ENCODE assay signal across 8 cellular contexts in genomic region chr2:66433695-66433944, GRCh38. TPM values are rescaled to one million over a fixed set of nuclear protein-coding genes. Genes with fewer than 3 reads are reported as not detected.
A peak's percentile ranks its signal among the peaks of the same experiment; 100 is the strongest.
DNase-seq lines count a peak whose midpoint lies in the region; ATAC-seq, FAIRE-seq and TF ChIP-seq lines count a peak whose summit lies in the region.

No MANE protein-coding gene starts in this region.

- SMC1A ChIA-PET in GM12878 (lab: Charles Lee; ENCODE audit: uncharacterized antibody, unreplicated experiment) = no interaction called here

- no peak overlapping the region for H3K27ac ChIP-seq in GM12878 (ENCODE audit: control insufficient read depth, insufficient read depth)
- H3K27ac ChIP-seq in right lobe of liver = peak overlapping the region; percentile 80 to 89 (median 87)
- H3K27ac ChIP-seq in testis = peak overlapping the region; percentile 86 to 92

- ATAC-seq in GM12878 (no peak), right lobe of liver (no peak), GM19463 (IDR thresholded peaks at IDR 0.05; ENCODE audit: unreplicated experiment) (no peak)

- no peak overlapping the region for H2AFZ ChIP-seq in GM12878 (ENCODE audit: control insufficient read depth, low read depth, low read length)

- TF ChIP-seq POLR2A in GM12878 (IDR thresholded peaks at IDR 0.05; ENCODE audit: low read depth, low read length) = no peak
- no peak for TF ChIP-seq POLR2A in right lobe of liver (IDR thresholded peaks at IDR 0.05)
- TF ChIP-seq POLR2A in testis (IDR thresholded peaks at IDR 0.05) = no peak

- no peak for TF ChIP-seq CTCF in GM12878 (IDR thresholded peaks at IDR 0.05 in 2 of 3, conservative IDR thresholded peaks at IDR 0.05 in 1 of 3; ENCODE audit: control insufficient read depth in 2 of 3, extremely low read depth in 1 of 3, insufficient read depth in 1 of 3, low read depth in 3 of 3, low read length in 3 of 3)
- TF ChIP-seq CTCF in right lobe of liver (IDR thresholded peaks at IDR 0.05) = no peak
- TF ChIP-seq CTCF in testis (IDR thresholded peaks at IDR 0.05) = peak in 1 of 3 experiments; percentile 3

- BruUV-seq in GM12878 (replicated peaks; lab: Mats Ljungman, UMichigan) = no TSS peak

- no peak for FAIRE-seq in GM12878 (lab: Jason Lieb, UNC)

- no peaks in the 10 kb centered on the region; the same call in 2 of the 3 replicates for H3K9me3 ChIP-seq in GM12878 (replicated peaks; ENCODE audit: control insufficient read depth, insufficient read depth, low read length)
- H3K9me3 ChIP-seq in right lobe of liver = no peaks in the 10 kb centered on the region
- no peaks in the 10 kb centered on the region for H3K9me3 ChIP-seq in testis

- H3K4me3 Mint-ChIP-seq in activated CD4-positive, alpha-beta T cell treated with anti-CD3 and anti-CD28 coated beads, Interleukin-2, amount 10 ng/mL, durations not matched to agents 24 days and 14 days = peak overlapping the region; percentile 74

- H3K4me1 Mint-ChIP-seq in activated CD4-positive, alpha-beta T cell treated with anti-CD3 and anti-CD28 coated beads, Interleukin-2, amount 10 ng/mL, durations not matched to agents 24 days and 14 days = peaks cover 15% of the 10 kb centered on the region

- peak overlapping the region; percentile 61 for H3K4me2 ChIP-seq in GM12878 (ENCODE audit: control insufficient read depth, insufficient read depth)

- TF ChIP-seq RAD21 in GM12878 (IDR thresholded peaks at IDR 0.05; ENCODE audit: insufficient read depth, low read depth, low read length) = no peak

- H3K4me3 ChIP-seq in GM12878 (peak overlapping the region; percentile 57; the same call in 1 of the 2 replicates), right lobe of liver (peak overlapping the region; percentile 54 to 76 (median 64)), testis (peak overlapping the region; percentile 73 to 82)

- POLR2A ChIA-PET in GM12878 (lab: Charles Lee) = no interaction called here

- no peaks in the 10 kb centered on the region for H3K79me2 ChIP-seq in GM12878 (ENCODE audit: control insufficient read depth, insufficient read depth, low read length)

- in situ Hi-C loops in GM12878 (cut with MboI) = loop anchor here (25.0 kb wide), 2 partner anchors 1404 to 2004 kb away; no protein-coding TSS in a partner anchor

- peaks cover 9 to 32% of the 10 kb centered on the region in 2 experiments for H3K27me3 ChIP-seq in GM12878 (replicated peaks in 1 of 2; ENCODE audit: control insufficient read depth in 2 of 2, insufficient read depth in 2 of 2, low read length in 1 of 2)
- no peaks in the 10 kb centered on the region for H3K27me3 ChIP-seq in right lobe of liver
- no peaks in the 10 kb centered on the region for H3K27me3 ChIP-seq in testis

- H3K4me1 ChIP-seq in GM12878 (ENCODE audit: control insufficient read depth, insufficient read depth, low read length) = no peaks in the 10 kb centered on the region
- H3K4me1 ChIP-seq in right lobe of liver = peaks cover 0 to 14% (median 0%) of the 10 kb centered on the region in 4 donors
- H3K4me1 ChIP-seq in testis = no peaks in the 10 kb centered on the region

- RAD21 ChIA-PET in GM12878 (lab: Charles Lee; ENCODE audit: unreplicated experiment) = no interaction called here

- CTCF ChIA-PET in GM12878 (lab: Yijun Ruan, JAX) = interaction anchor here (0.6 to 0.9 kb wide), 2 partner anchors 9 to 31 kb away, joined by 3 to 4 read pairs; no protein-coding TSS in a partner anchor

- H3K36me3 Mint-ChIP-seq in activated CD4-positive, alpha-beta T cell treated with anti-CD3 and anti-CD28 coated beads, Interleukin-2, amount 10 ng/mL, durations not matched to agents 24 days and 14 days (ENCODE audit: low read depth) = peaks cover 2% of the 10 kb centered on the region

- no peaks in the 10 kb centered on the region for H3K36me3 ChIP-seq in GM12878 (ENCODE audit: control insufficient read depth in 2 of 2, insufficient read depth in 2 of 2, low read length in 1 of 2)
- no peaks in the 10 kb centered on the region for H3K36me3 ChIP-seq in right lobe of liver
- H3K36me3 ChIP-seq in testis (ENCODE audit: low read depth, missing control alignments) = no peaks in the 10 kb centered on the region

- H3K9me3 Mint-ChIP-seq in activated CD4-positive, alpha-beta T cell treated with anti-CD3 and anti-CD28 coated beads, Interleukin-2, amount 10 ng/mL, durations not matched to agents 24 days and 14 days = no peaks in the 10 kb centered on the region

- peaks cover 78% of the 10 kb centered on the region for H3K27me3 Mint-ChIP-seq in activated CD4-positive, alpha-beta T cell treated with anti-CD3 and anti-CD28 coated beads, Interleukin-2, amount 10 ng/mL, durations not matched to agents 24 days and 14 days

- H4K20me1 ChIP-seq in GM12878 (ENCODE audit: control insufficient read depth, insufficient read depth) = no peaks in the 10 kb centered on the region

- no peak for DNase-seq in activated CD4-positive, alpha-beta T cell treated with anti-CD3 and anti-CD28 coated beads, Interleukin-2, amount 10 ng/mL, durations not matched to agents 24 days and 14 days
- no peak for DNase-seq in activated CD4-positive, alpha-beta T cell treated with anti-CD3 and anti-CD28 coated beads, Interleukin-2, amount 50 U/mL, for 48 hours
- no peak for DNase-seq in GM12878 (ENCODE audit: low read depth, low spot score)
- DNase-seq in right lobe of liver = no peak
- no peak for DNase-seq in testis
- no peak for DNase-seq in retina
- DNase-seq in stimulated activated CD8-positive, alpha-beta memory T cell treated with anti-CD3 and anti-CD28 coated beads, Interleukin-4, amount 100 ng/mL, for 48 hours = no peak

- no peak overlapping the region for H3K27ac Mint-ChIP-seq in activated CD4-positive, alpha-beta T cell treated with anti-CD3 and anti-CD28 coated beads, Interleukin-2, amount 10 ng/mL, durations not matched to agents 24 days and 14 days

- intact Hi-C loops in activated CD4-positive, alpha-beta T cell treated with anti-CD3 and anti-CD28 coated beads, Interleukin-2, amount 10 ng/mL, durations not matched to agents 24 days and 14 days (cut with micrococcal nuclease) = loop anchor here (5.0 to 10.0 kb wide), 3 partner anchors 789 to 1411 kb away; no protein-coding TSS in a partner anchor
- intact Hi-C loops in GM12878 (cut with micrococcal nuclease; ENCODE audit: unreplicated experiment) = loop anchor here (2.0 kb wide), 1 partner anchor 141 kb away; no protein-coding TSS in a partner anchor
- intact Hi-C loops in right lobe of liver (cut with DNase I) = loop anchor here (5.0 kb wide), 2 partner anchors 139 to 144 kb away; no protein-coding TSS in a partner anchor
- intact Hi-C loops in testis (cut with DNase I; ENCODE audit: low total_unique reads) = loop anchor here (10.0 kb wide), 2 partner anchors 261 to 1211 kb away; no protein-coding TSS in a partner anchor

- 8% methylated on average over 7 of the region's 7 CpGs for WGBS in GM12878 (ENCODE audit: insufficient coverage, insufficient replicate concordance, low lambda C conversion rate, missing lambda C conversion rate)
- WGBS in right lobe of liver (ENCODE audit: insufficient coverage, low coverage, low lambda C conversion rate, missing lambda C conversion rate) = 2% methylated on average over 7 of the region's 7 CpGs
- 0 to 1% methylated on average over 7 of the region's 7 CpGs for WGBS in testis, 2 donors

- H3K9ac ChIP-seq in GM12878 (ENCODE audit: control insufficient read depth, insufficient read depth, low read length) = no peak overlapping the region

- TF ChIP-seq EP300 in GM12878 (IDR thresholded peaks at IDR 0.05; ENCODE audit: borderline replicate concordance in 1 of 2, control insufficient read depth in 1 of 2, low read depth in 2 of 2, low read length in 2 of 2) = no peak

TF ChIP-seq in GM12878, 131 proteins besides CTCF, POLR2A, EP300 and RAD21:
- no peak for TF ChIP-seq STAT3 (IDR thresholded peaks at IDR 0.05; ENCODE audit: low read depth, low read length)

RNA-seq across cellular contexts. Expression of gene MEIS1, which starts 1.3 kb away (rescaled TPM):
- 0.31 TPM in 1 of 2 replicates, not detected in the other for total RNA-seq in activated CD4-positive, alpha-beta T cell treated with anti-CD3 and anti-CD28 coated beads, Interleukin-2, amount 10 ng/mL, durations not matched to agents 24 days and 14 days
- total RNA-seq in GM12878 (2013; cell fraction: nucleolus; rRNA removed) = 1.3 and 1.7 TPM in 2 replicates
- not detected in 2 replicates for total RNA-seq in GM12878 (2014; rRNA removed)
- total RNA-seq in GM12878 (2014; rRNA removed; fragmentation: Illumina TruSeq; extraction: Trizol) = not detected in 2 replicates
- total RNA-seq in GM12878 (2021) = 0.15 and 0.21 TPM in 2 replicates
- not detected for polyA plus RNA-seq in GM12878 (2011; ENCODE audit: low read depth)
- 0.31 and 0.79 TPM in 2 replicates for polyA plus RNA-seq in GM12878 (2011; rRNA removed)
- polyA plus RNA-seq in GM12878 (2011; cell fraction: cytosol; rRNA removed) = 0.57 and 0.79 TPM in 2 replicates
- 0.64 and 1.3 TPM in 2 replicates for polyA plus RNA-seq in GM12878 (2011; cell fraction: nucleus; rRNA removed)
- polyA plus RNA-seq in GM12878 (2012) = not detected in 2 replicates
- polyA plus RNA-seq in GM12878 (2014; fragmentation: Illumina TruSeq; extraction: Trizol) = 0.10 TPM in 1 of 2 replicates, not detected in the other
- polyA plus RNA-seq in GM12878 (2014; fragmentation: Nextera tagmentation; extraction: Ambion mirVana) = under 1 TPM in 1 of 2 experiments, not detected in 1; 0.04 TPM
- polyA plus RNA-seq in GM12878 (2014; rRNA removed) = 0.03 TPM in 1 of 2 replicates, not detected in the other
- polyA plus RNA-seq in GM12878 (2016; fragmentation: Nextera tagmentation; extraction: Ambion mirVana) = under 1 TPM in 1 of 2 experiments, not detected in 1; 0.12 TPM
- polyA minus RNA-seq in GM12878 (2011; rRNA and poly(A)+ RNA removed) = 0.62 and 1.2 TPM in 2 replicates
- polyA minus RNA-seq in GM12878 (2011; cell fraction: cytosol; rRNA and poly(A)+ RNA removed) = 2.7 TPM in 1 of 2 replicates, not detected in the other
- 1.3 and 2.3 TPM in 2 replicates for polyA minus RNA-seq in GM12878 (2011; cell fraction: nucleus; rRNA and poly(A)+ RNA removed)
- 1 to 10 TPM; 3.1 to 8.8 (median 4.2) TPM for total RNA-seq in right lobe of liver
- 10 to 100 TPM; 10.8 to 13.8 TPM for total RNA-seq in testis
- polyA plus RNA-seq in testis (ENCODE audit: insufficient read depth, low read depth, low replicate concordance) = 13.5 TPM
